Comparison of ENCODE assay signal across 16 cellular contexts in genomic region chr7:79620291-79620690, GRCh38.
"Had no signal": no experiment of that assay in that cellular context is flagged by ENCODE, and none has a peak within 500 bp of the region (broad histone marks: within the 10 kb centered on the region; RNA-seq: fewer than 3 reads in every experiment).

No MANE protein-coding gene starts in this region.

- H3K4me1 ChIP-seq: heart left ventricle, upper lobe of right lung had no signal

- H3K27me3 ChIP-seq: heart left ventricle, upper lobe of right lung had no signal

- ATAC-seq: activated naive CD4-positive, alpha-beta T cell treated with anti-CD3 and anti-CD28 coated beads, Interleukin-2, amount 50 U/mL, for 72 hours; heart left ventricle; left lobe of liver; natural killer cell treated with Interleukin-12 subunit alpha and Interleukin-12 subunit beta and Interleukin-15 and Interleukin-18, amount 100 ng/mL, for 72 hours; sciatic nerve; T-helper 17 cell; upper lobe of right lung; WTC11 had no signal

- DNase-seq: activated CD4-positive, alpha-beta memory T cell treated with anti-CD3 and anti-CD28 coated beads, Interleukin-2, amount 10 ng/mL, durations not matched to agents 7 days and 5 days; activated CD4-positive, alpha-beta T cell treated with anti-CD3 and anti-CD28 coated beads for 4 hours; activated T-cell treated with anti-CD3 and anti-CD28 coated beads, Interleukin-2, amount 50 U/mL, for 24 hours; foreskin melanocyte; heart left ventricle; occipital lobe; T-helper 17 cell; upper lobe of right lung had no signal

- H3K36me3 Mint-ChIP-seq: activated naive CD4-positive, alpha-beta T cell treated with anti-CD3 and anti-CD28 coated beads, Interleukin-2, amount 50 U/mL, for 72 hours; memory B cell; natural killer cell treated with Interleukin-12 subunit alpha and Interleukin-12 subunit beta and Interleukin-15 and Interleukin-18, amount 100 ng/mL, for 72 hours had no signal

- H3K27ac Mint-ChIP-seq: activated CD4-positive, alpha-beta memory T cell treated with anti-CD3 and anti-CD28 coated beads, Interleukin-2, amount 10 ng/mL, durations not matched to agents 7 days and 5 days; activated naive CD4-positive, alpha-beta T cell treated with anti-CD3 and anti-CD28 coated beads, Interleukin-2, amount 50 U/mL, for 72 hours; activated T-cell treated with anti-CD3 and anti-CD28 coated beads, Interleukin-2, amount 50 U/mL, for 24 hours; memory B cell; natural killer cell treated with Interleukin-12 subunit alpha and Interleukin-12 subunit beta and Interleukin-15 and Interleukin-18, amount 100 ng/mL, for 72 hours; progenitor cell of endocrine pancreas; stimulated activated naive CD8-positive, alpha-beta T cell treated with anti-CD3 and anti-CD28 coated beads, Interleukin-15, Interleukin-2, amounts not matched to agents 100 ng/mL and 50 ng/mL, for 24 hours; T-helper 17 cell; WTC11 had no signal

- H3K4me1 Mint-ChIP-seq: activated CD4-positive, alpha-beta memory T cell treated with anti-CD3 and anti-CD28 coated beads, Interleukin-2, amount 10 ng/mL, durations not matched to agents 7 days and 5 days; memory B cell; T-helper 17 cell had no signal

- H3K4me3 ChIP-seq: heart left ventricle, upper lobe of right lung had no signal

- H3K4me3 Mint-ChIP-seq: activated CD4-positive, alpha-beta memory T cell treated with anti-CD3 and anti-CD28 coated beads, Interleukin-2, amount 10 ng/mL, durations not matched to agents 7 days and 5 days; activated T-cell treated with anti-CD3 and anti-CD28 coated beads, Interleukin-2, amount 50 U/mL, for 24 hours; memory B cell; natural killer cell treated with Interleukin-12 subunit alpha and Interleukin-12 subunit beta and Interleukin-15 and Interleukin-18, amount 100 ng/mL, for 72 hours; stimulated activated naive CD8-positive, alpha-beta T cell treated with anti-CD3 and anti-CD28 coated beads, Interleukin-15, Interleukin-2, amounts not matched to agents 100 ng/mL and 50 ng/mL, for 24 hours; T-helper 17 cell; WTC11 had no signal

- H3K9me3 Mint-ChIP-seq: stimulated activated naive CD8-positive, alpha-beta T cell treated with anti-CD3 and anti-CD28 coated beads, Interleukin-15, Interleukin-2, amounts not matched to agents 100 ng/mL and 50 ng/mL, for 24 hours had no signal

- H3K27me3 Mint-ChIP-seq: activated CD4-positive, alpha-beta memory T cell treated with anti-CD3 and anti-CD28 coated beads, Interleukin-2, amount 10 ng/mL, durations not matched to agents 7 days and 5 days; activated T-cell treated with anti-CD3 and anti-CD28 coated beads, Interleukin-2, amount 50 U/mL, for 24 hours; memory B cell; natural killer cell treated with Interleukin-12 subunit alpha and Interleukin-12 subunit beta and Interleukin-15 and Interleukin-18, amount 100 ng/mL, for 72 hours; progenitor cell of endocrine pancreas; stimulated activated naive CD8-positive, alpha-beta T cell treated with anti-CD3 and anti-CD28 coated beads, Interleukin-15, Interleukin-2, amounts not matched to agents 100 ng/mL and 50 ng/mL, for 24 hours; T-helper 17 cell had no signal

- H3K9me3 ChIP-seq: upper lobe of right lung had no signal

- H3K36me3 ChIP-seq: heart left ventricle, upper lobe of right lung had no signal

- H3K27ac ChIP-seq: heart left ventricle, upper lobe of right lung had no signal
